In the genomic region with DNA sequence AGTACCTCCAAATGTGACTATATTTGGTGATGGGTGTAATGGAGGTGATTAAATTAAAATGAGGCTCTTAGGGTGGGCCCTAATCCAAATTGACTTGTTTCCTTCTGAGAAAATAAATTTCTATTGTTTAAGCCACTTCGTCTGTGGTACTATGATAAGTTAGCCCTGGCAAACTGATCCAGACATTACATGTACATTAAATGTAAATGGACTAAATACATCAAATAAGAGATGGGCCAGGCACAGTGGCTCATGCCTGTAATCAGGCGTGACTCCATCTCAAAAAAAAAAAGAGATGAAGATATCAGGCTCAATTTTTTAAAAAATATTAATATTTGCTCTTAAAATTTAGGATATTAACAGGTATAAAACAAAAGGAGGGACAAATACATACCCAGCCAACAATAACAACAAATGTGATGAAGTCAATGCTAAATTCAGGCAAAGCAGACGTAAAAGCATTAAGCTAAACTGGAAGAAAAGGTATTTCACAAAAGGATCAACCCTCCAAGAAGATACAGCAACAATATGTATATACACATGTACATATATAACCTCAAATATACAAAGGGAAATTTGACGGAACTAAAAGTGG, we compare ENCODE assay signal across 38 cellular contexts. TPM values are rescaled to one million over a fixed set of nuclear protein-coding genes. Genes with fewer than 3 reads are reported as not detected.
"Had no signal": no experiment of that assay in that cellular context is flagged by ENCODE, and none has a peak within 500 bp of the region (broad histone marks: within the 10 kb centered on the region; RNA-seq: fewer than 3 reads in every experiment).

No MANE protein-coding gene starts in this region.

- H3K4me3 ChIP-seq: MG63 had no signal

- DNase-seq: Karpas-422, Kasumi-1, MG63, MM.1S, MV-4-11, NCI-H1048, NCI-H1092, NCI-H1092 treated with DMSO at 0.1 percent for 48 hours, NCI-H1105, NCI-H1105 treated with DMSO at 0.1 percent for 48 hours, NCI-H1417, NCI-H1417 treated with DMSO at 0.1 percent for 48 hours, NCI-H1436, NCI-H1436 treated with DMSO at 0.1 percent for 48 hours, NCI-H146, NCI-H1694, NCI-H1694 treated with DMSO at 0.1 percent for 48 hours, NCI-H187, NCI-H187 treated with DMSO at 0.1 percent for 48 hours, NCI-H1930, NCI-H2029, NCI-H2029 treated with DMSO at 0.1 percent for 48 hours, NCI-H2081, NCI-H2081 treated with DMSO at 0.1 percent for 48 hours, NCI-H2107, NCI-H2171, NCI-H2171 treated with DMSO at 0.1 percent for 48 hours, NCI-H2227 treated with DMSO at 0.1 percent for 48 hours, NCI-H226, NCI-H345, NCI-H446, NCI-H446 treated with DMSO at 0.1 percent for 48 hours, NCI-H510A, NCI-H510A treated with DMSO at 0.1 percent for 48 hours had no signal

- H3K36me3 ChIP-seq: MG63 had no signal

RNA-seq across cellular contexts. Expression of gene OR2V1, which starts 5.5 kb away (rescaled TPM):
- total RNA-seq: LHCN-M2, M059J, MCF 10A, NCI-H460 had no signal

RNA-seq across cellular contexts. Expression of gene OR2V2, which starts 10.9 kb away (rescaled TPM):
- total RNA-seq: LHCN-M2, M059J, MCF 10A, NCI-H460 had no signal
